In the genomic region with DNA sequence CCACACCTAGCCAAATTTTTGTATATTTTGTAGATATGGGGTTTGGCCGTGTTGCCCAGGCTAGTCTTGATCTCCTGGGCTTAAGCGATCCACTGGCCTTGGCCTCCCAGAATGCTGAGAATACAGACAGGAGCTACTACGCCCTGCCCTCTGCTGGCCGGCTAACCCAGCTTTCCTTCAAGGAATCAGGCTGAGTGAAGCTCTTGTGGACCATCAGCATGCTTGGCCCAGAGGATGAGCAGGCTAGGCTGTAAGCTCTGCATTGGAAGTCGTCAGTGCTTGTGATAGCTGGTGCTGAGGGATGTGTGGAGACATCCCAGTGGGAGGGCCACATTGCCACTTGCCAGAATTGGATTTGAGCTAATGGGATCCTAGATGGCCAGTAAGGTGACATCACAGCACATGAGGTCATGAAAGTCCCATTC, we compare ENCODE assay signal across 9 cellular contexts.
DNase-seq lines count a peak whose midpoint lies in the region; ATAC-seq and TF ChIP-seq lines count a peak whose summit lies in the region.
"Had no signal": no experiment of that assay in that cellular context is flagged by ENCODE, and none has a peak within 500 bp of the region (broad histone marks: within the 10 kb centered on the region; RNA-seq: fewer than 3 reads in every experiment).

No MANE protein-coding gene starts in this region.

- no peak overlapping the region for H3K4me3 ChIP-seq in BE2C (ENCODE audit: low read depth, low read length)
- no peak overlapping the region for H3K4me3 ChIP-seq in KMS-11 (IDR thresholded peaks at IDR 0.05; ENCODE audit: insufficient read depth, low read depth, low read length)
- no peak overlapping the region for H3K4me3 ChIP-seq in coronary artery
- no peak overlapping the region for H3K4me3 ChIP-seq in Karpas-422 (ENCODE audit: low read length)

- no peaks in the 10 kb centered on the region; the same call in 1 of the 2 replicates for H3K4me1 ChIP-seq in BE2C
- H3K4me1 ChIP-seq in KMS-11 (ENCODE audit: low read depth, poor library complexity, severe bottlenecking) = peaks cover 97% of the 10 kb centered on the region
- no peaks in the 10 kb centered on the region for H3K4me1 ChIP-seq in Karpas-422 (ENCODE audit: low read length)

- H3K27me3 Mint-ChIP-seq in natural killer cell treated with Interleukin-12 subunit alpha and Interleukin-12 subunit beta and Interleukin-15 and Interleukin-18, amount 100 ng/mL, for 72 hours = no peaks in the 10 kb centered on the region

- H3K4me2 ChIP-seq in KMS-11 = peak overlapping the region; percentile 92
- no peak overlapping the region for H3K4me2 ChIP-seq in Karpas-422 (ENCODE audit: low read depth, low read length, poor library complexity, severe bottlenecking)

- peak overlapping the region; percentile 54 for H3K4me3 Mint-ChIP-seq in natural killer cell treated with Interleukin-12 subunit alpha and Interleukin-12 subunit beta and Interleukin-15 and Interleukin-18, amount 100 ng/mL, for 72 hours

- no peaks in the 10 kb centered on the region for H3K9me3 Mint-ChIP-seq in natural killer cell treated with Interleukin-12 subunit alpha and Interleukin-12 subunit beta and Interleukin-15 and Interleukin-18, amount 100 ng/mL, for 72 hours

- no peaks in the 10 kb centered on the region for H3K79me2 ChIP-seq in KMS-11 (ENCODE audit: insufficient read depth, low read depth)
- H3K79me2 ChIP-seq in Karpas-422 (ENCODE audit: low read length) = 0 out of 2 replicates have a peak, but pooled peaks cover 5% of the 10 kb centered on the region

- peaks cover 77% of the 10 kb centered on the region for H3K36me3 ChIP-seq in BE2C
- H3K36me3 ChIP-seq in KMS-11 (ENCODE audit: insufficient read depth) = 0 out of 2 replicates have a peak, but pooled peaks cover 6% of the 10 kb centered on the region
- peaks cover 20% of the 10 kb centered on the region for H3K36me3 ChIP-seq in Karpas-422 (ENCODE audit: insufficient read depth, low read length)

- H3K9ac ChIP-seq in KMS-11 = no peak overlapping the region
- no peak overlapping the region for H3K9ac ChIP-seq in Karpas-422 (ENCODE audit: low read length)

- H3K27me3 ChIP-seq in BE2C = no peaks in the 10 kb centered on the region
- no peaks in the 10 kb centered on the region for H3K27me3 ChIP-seq in KMS-11 (ENCODE audit: insufficient read depth, low read depth)
- no peaks in the 10 kb centered on the region for H3K27me3 ChIP-seq in Karpas-422 (ENCODE audit: low read length)

- peak overlapping the region; percentile 88 for H3K27ac ChIP-seq in KMS-11
- H3K27ac ChIP-seq in coronary artery = peak overlapping the region; percentile 75 to 90
- H3K27ac ChIP-seq in Karpas-422 (ENCODE audit: low read length) = no peak overlapping the region

- H2AFZ ChIP-seq in KMS-11 (ENCODE audit: low read depth) (no peak overlapping the region), Karpas-422 (ENCODE audit: low read length) (no peak overlapping the region)

- peaks cover 73 to 76% of the 10 kb centered on the region in 2 donors for H3K4me1 Mint-ChIP-seq in natural killer cell treated with Interleukin-12 subunit alpha and Interleukin-12 subunit beta and Interleukin-15 and Interleukin-18, amount 100 ng/mL, for 72 hours (ENCODE audit: low read depth in 2 of 2)

- ATAC-seq in natural killer cell treated with Interleukin-12 subunit alpha and Interleukin-12 subunit beta and Interleukin-15 and Interleukin-18, amount 100 ng/mL, for 72 hours = no peak
- ATAC-seq in GM21723 (IDR thresholded peaks at IDR 0.05; ENCODE audit: unreplicated experiment) = no peak

- TF ChIP-seq CTCF in BE2C (IDR thresholded peaks at IDR 0.05; ENCODE audit: low read depth, low read length) (peak; percentile 39), KMS-11 (conservative IDR thresholded peaks at IDR 0.05; ENCODE audit: low read depth, low read length) (no peak; the same call in 1 of the 2 replicates), coronary artery (IDR thresholded peaks at IDR 0.05) (no peak)

- H3K27ac Mint-ChIP-seq in natural killer cell treated with Interleukin-12 subunit alpha and Interleukin-12 subunit beta and Interleukin-15 and Interleukin-18, amount 100 ng/mL, for 72 hours = peak overlapping the region in 1 of 2 donors; percentile 83

- no peaks in the 10 kb centered on the region for H3K9me2 ChIP-seq in Karpas-422 (replicated peaks; ENCODE audit: insufficient read depth, low read length)

- peaks cover 16% of the 10 kb centered on the region for H3K36me3 Mint-ChIP-seq in natural killer cell treated with Interleukin-12 subunit alpha and Interleukin-12 subunit beta and Interleukin-15 and Interleukin-18, amount 100 ng/mL, for 72 hours

- H3K9me3 ChIP-seq in BE2C (no peaks in the 10 kb centered on the region), Karpas-422 (ENCODE audit: low read length) (no peaks in the 10 kb centered on the region)

- DNase-seq in BE2C = no peak
- no peak for DNase-seq in coronary artery (ENCODE audit: low spot score)
- DNase-seq in natural killer cell treated with Interleukin-12 subunit alpha and Interleukin-12 subunit beta and Interleukin-15 and Interleukin-18, amount 100 ng/mL, for 72 hours (ENCODE audit: low spot score) = no peak
- DNase-seq in NCI-H2029 treated with DMSO at 0.1 percent for 48 hours (lab: John Stamatoyannopoulos, UW) = no peak
- DNase-seq in Karpas-422 = no peak
- no peak for DNase-seq in DMS53 (lab: John Stamatoyannopoulos, UW)
- DNase-seq: activated CD4-positive, CD25-positive, alpha-beta regulatory T cell treated with anti-CD3 and anti-CD28 coated beads, Interleukin-2, amount 50 U/mL, for 72 hours had no signal

- H4K20me1 ChIP-seq in KMS-11 (ENCODE audit: insufficient read depth) = no peaks in the 10 kb centered on the region
- 0 out of 2 replicates have a peak, but pooled peaks cover 6% of the 10 kb centered on the region for H4K20me1 ChIP-seq in Karpas-422 (ENCODE audit: insufficient read depth, low read depth, low read length)
